8 cellular contexts compared by ENCODE assay signal in genomic region chr3:24349367-24350019, GRCh38.
"Had no signal": no experiment of that assay in that cellular context is flagged by ENCODE, and none has a peak within 500 bp of the region (broad histone marks: within the 10 kb centered on the region; RNA-seq: fewer than 3 reads in every experiment).

No MANE protein-coding gene starts in this region.

- ATAC-seq: HCT116 had no signal

- H2AFZ ChIP-seq: GM23248 had no signal

- H3K27ac ChIP-seq: GM23248 had no signal

- H3K4me3 ChIP-seq: GM23248, HAP-1 had no signal

- FAIRE-seq: HTR-8/SVneo had no signal

- DNase-seq: GM23248, GOT3, H7, IMR-90, KBM-7 had no signal

- H3K36me3 ChIP-seq: HAP-1 had no signal

- H3K9me3 ChIP-seq: HAP-1 had no signal

- H3K9ac ChIP-seq: GM23248 had no signal
